Comparison of ENCODE assay signal across 1 cellular context in the genomic region with DNA sequence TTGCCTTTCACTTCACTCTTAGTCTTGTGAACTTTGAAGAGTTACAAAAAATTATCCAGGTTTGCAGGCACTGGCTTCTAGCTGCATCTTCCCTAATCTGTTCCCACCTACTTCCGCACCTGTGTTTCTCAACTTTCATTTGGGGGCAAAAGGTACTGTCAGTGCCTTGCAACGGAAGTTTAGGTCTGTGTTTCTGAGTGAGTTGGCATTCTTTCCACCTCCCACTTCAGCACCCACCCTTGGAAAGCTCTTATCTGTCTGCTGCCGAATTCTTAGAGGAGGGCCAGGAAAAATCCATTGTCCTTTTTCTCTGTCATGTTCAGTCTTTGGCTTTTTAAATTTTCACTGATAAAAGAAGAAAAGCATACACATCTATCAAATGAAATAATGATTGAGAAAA.
TF ChIP-seq lines count a peak whose summit lies in the region.

No MANE protein-coding gene starts in this region.

TF ChIP-seq in GM23338, 12 proteins besides CTCF, POLR2A, EP300 and RAD21 (continued from another document):
- TF ChIP-seq, protein P1, sequence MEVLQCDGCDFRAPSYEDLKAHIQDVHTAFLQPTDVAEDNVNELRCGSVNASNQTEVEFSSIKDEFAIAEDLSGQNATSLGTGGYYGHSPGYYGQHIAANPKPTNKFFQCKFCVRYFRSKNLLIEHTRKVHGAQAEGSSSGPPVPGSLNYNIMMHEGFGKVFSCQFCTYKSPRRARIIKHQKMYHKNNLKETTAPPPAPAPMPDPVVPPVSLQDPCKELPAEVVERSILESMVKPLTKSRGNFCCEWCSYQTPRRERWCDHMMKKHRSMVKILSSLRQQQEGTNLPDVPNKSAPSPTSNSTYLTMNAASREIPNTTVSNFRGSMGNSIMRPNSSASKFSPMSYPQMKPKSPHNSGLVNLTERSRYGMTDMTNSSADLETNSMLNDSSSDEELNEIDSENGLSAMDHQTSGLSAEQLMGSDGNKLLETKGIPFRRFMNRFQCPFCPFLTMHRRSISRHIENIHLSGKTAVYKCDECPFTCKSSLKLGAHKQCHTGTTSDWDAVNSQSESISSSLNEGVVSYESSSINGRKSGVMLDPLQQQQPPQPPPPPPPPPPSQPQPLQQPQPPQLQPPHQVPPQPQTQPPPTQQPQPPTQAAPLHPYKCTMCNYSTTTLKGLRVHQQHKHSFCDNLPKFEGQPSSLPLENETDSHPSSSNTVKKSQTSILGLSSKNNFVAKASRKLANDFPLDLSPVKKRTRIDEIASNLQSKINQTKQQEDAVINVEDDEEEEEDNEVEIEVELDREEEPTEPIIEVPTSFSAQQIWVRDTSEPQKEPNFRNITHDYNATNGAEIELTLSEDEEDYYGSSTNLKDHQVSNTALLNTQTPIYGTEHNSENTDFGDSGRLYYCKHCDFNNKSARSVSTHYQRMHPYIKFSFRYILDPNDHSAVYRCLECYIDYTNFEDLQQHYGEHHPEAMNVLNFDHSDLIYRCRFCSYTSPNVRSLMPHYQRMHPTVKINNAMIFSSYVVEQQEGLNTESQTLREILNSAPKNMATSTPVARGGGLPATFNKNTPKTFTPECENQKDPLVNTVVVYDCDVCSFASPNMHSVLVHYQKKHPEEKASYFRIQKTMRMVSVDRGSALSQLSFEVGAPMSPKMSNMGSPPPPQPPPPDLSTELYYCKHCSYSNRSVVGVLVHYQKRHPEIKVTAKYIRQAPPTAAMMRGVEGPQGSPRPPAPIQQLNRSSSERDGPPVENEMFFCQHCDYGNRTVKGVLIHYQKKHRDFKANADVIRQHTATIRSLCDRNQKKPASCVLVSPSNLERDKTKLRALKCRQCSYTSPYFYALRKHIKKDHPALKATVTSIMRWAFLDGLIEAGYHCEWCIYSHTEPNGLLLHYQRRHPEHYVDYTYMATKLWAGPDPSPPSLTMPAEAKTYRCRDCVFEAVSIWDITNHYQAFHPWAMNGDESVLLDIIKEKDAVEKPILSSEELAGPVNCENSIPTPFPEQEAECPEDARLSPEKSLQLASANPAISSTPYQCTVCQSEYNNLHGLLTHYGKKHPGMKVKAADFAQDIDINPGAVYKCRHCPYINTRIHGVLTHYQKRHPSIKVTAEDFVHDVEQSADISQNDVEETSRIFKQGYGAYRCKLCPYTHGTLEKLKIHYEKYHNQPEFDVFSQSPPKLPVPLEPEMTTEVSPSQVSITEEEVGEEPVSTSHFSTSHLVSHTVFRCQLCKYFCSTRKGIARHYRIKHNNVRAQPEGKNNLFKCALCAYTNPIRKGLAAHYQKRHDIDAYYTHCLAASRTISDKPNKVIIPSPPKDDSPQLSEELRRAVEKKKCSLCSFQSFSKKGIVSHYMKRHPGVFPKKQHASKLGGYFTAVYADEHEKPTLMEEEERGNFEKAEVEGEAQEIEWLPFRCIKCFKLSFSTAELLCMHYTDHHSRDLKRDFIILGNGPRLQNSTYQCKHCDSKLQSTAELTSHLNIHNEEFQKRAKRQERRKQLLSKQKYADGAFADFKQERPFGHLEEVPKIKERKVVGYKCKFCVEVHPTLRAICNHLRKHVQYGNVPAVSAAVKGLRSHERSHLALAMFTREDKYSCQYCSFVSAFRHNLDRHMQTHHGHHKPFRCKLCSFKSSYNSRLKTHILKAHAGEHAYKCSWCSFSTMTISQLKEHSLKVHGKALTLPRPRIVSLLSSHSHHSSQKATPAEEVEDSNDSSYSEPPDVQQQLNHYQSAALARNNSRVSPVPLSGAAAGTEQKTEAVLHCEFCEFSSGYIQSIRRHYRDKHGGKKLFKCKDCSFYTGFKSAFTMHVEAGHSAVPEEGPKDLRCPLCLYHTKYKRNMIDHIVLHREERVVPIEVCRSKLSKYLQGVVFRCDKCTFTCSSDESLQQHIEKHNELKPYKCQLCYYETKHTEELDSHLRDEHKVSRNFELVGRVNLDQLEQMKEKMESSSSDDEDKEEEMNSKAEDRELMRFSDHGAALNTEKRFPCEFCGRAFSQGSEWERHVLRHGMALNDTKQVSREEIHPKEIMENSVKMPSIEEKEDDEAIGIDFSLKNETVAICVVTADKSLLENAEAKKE (CRISPR knock-in tag; IDR thresholded peaks at IDR 0.05): no peak
- TF ChIP-seq, protein P2, sequence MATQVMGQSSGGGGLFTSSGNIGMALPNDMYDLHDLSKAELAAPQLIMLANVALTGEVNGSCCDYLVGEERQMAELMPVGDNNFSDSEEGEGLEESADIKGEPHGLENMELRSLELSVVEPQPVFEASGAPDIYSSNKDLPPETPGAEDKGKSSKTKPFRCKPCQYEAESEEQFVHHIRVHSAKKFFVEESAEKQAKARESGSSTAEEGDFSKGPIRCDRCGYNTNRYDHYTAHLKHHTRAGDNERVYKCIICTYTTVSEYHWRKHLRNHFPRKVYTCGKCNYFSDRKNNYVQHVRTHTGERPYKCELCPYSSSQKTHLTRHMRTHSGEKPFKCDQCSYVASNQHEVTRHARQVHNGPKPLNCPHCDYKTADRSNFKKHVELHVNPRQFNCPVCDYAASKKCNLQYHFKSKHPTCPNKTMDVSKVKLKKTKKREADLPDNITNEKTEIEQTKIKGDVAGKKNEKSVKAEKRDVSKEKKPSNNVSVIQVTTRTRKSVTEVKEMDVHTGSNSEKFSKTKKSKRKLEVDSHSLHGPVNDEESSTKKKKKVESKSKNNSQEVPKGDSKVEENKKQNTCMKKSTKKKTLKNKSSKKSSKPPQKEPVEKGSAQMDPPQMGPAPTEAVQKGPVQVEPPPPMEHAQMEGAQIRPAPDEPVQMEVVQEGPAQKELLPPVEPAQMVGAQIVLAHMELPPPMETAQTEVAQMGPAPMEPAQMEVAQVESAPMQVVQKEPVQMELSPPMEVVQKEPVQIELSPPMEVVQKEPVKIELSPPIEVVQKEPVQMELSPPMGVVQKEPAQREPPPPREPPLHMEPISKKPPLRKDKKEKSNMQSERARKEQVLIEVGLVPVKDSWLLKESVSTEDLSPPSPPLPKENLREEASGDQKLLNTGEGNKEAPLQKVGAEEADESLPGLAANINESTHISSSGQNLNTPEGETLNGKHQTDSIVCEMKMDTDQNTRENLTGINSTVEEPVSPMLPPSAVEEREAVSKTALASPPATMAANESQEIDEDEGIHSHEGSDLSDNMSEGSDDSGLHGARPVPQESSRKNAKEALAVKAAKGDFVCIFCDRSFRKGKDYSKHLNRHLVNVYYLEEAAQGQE (IDR thresholded peaks at IDR 0.05; ENCODE audit: unreplicated experiment): no peak
- TF ChIP-seq POLR2AphosphoS5 (IDR thresholded peaks at IDR 0.05; ENCODE audit: low read depth) (no peak), NANOG (IDR thresholded peaks at IDR 0.05; ENCODE audit: borderline replicate concordance) (no peak), JUNB (IDR thresholded peaks at IDR 0.05; ENCODE audit: unreplicated experiment) (no peak), ZNF331 (CRISPR knock-in tag; IDR thresholded peaks at IDR 0.05; ENCODE audit: low read depth) (no peak), ZNF114 (CRISPR knock-in tag; IDR thresholded peaks at IDR 0.05) (no peak), EZH2 (IDR thresholded peaks at IDR 0.05; ENCODE audit: low read depth, unreplicated experiment) (no peak), STAT1 (IDR thresholded peaks at IDR 0.05; ENCODE audit: unreplicated experiment) (no peak)
